Comparison of ENCODE assay signal across 9 cellular contexts in genomic region chr11:130118636-130119387, GRCh38. TPM values are rescaled to one million over a fixed set of nuclear protein-coding genes. Genes with fewer than 3 reads are reported as not detected.
DNase-seq lines count a peak whose midpoint lies in the region; ATAC-seq, FAIRE-seq and TF ChIP-seq lines count a peak whose summit lies in the region.
"Had no signal": no experiment of that assay in that cellular context is flagged by ENCODE, and none has a peak within 500 bp of the region (broad histone marks: within the 10 kb centered on the region; RNA-seq: fewer than 3 reads in every experiment).

No MANE protein-coding gene starts in this region.

- no peaks in the 10 kb centered on the region for H3K79me2 ChIP-seq in GM12878 (ENCODE audit: control insufficient read depth, insufficient read depth, low read length)

- DNase-seq in GM12865 (ENCODE audit: low read depth) (peak; percentile 52), GM12878 (ENCODE audit: low read depth, low spot score) (peak; percentile 38), RWPE1 (ENCODE audit: low spot score) (no peak), epidermal melanocyte (ENCODE audit: insufficient read length, low spot score) (no peak), cerebellar cortex (ENCODE audit: low spot score) (no peak), KBM-7 (no peak)

- POLR2A ChIA-PET in GM12878 (lab: Charles Lee) (interaction anchor here (1.0 to 2.0 kb wide), 2 partner anchors 12 to 33 kb away, joined by 3 to 5 read pairs; no protein-coding TSS in a partner anchor), RWPE1 (lab: Yijun Ruan, JAX; ENCODE audit: low non-redundant PET) (no interaction called here)

- H3K27ac ChIP-seq in GM12878 (ENCODE audit: control insufficient read depth, insufficient read depth), result peak overlapping the region; percentile 40; the same call in 1 of the 2 replicates
- no peak overlapping the region for H3K27ac ChIP-seq in RWPE1
- H3K27ac ChIP-seq: epithelial cell of prostate had no signal

- BruUV-seq in GM12878 (replicated peaks; lab: Mats Ljungman, UMichigan), result no TSS peak

- WGBS in GM12878 (ENCODE audit: insufficient coverage, insufficient replicate concordance, low lambda C conversion rate, missing lambda C conversion rate), result 31% methylated on average over 9 of the region's 9 CpGs

- no peak for TF ChIP-seq CTCF in GM12865 (IDR thresholded peaks at IDR 0.05; ENCODE audit: insufficient read depth, low read depth, low read length, missing control alignments)
- TF ChIP-seq CTCF in GM12878 (IDR thresholded peaks at IDR 0.05 in 2 of 3, conservative IDR thresholded peaks at IDR 0.05 in 1 of 3; ENCODE audit: control insufficient read depth in 2 of 3, extremely low read depth in 1 of 3, insufficient read depth in 1 of 3, low read depth in 3 of 3, low read length in 3 of 3), result no peak
- no peak for TF ChIP-seq CTCF in RWPE1 (conservative IDR thresholded peaks at IDR 0.05; ENCODE audit: low read depth)

- H3K9ac ChIP-seq in GM12878 (ENCODE audit: control insufficient read depth, insufficient read depth, low read length), result no peak overlapping the region

- peaks cover 0 to 2% of the 10 kb centered on the region in 2 experiments; a peak in 1 of 4 replicates for H3K36me3 ChIP-seq in GM12878 (ENCODE audit: control insufficient read depth in 2 of 2, insufficient read depth in 2 of 2, low read length in 1 of 2)

- H3K4me3 ChIP-seq in GM12865 (ENCODE audit: low read depth, low read length), result no peak overlapping the region
- peak overlapping the region; percentile 29; the same call in 1 of the 2 replicates for H3K4me3 ChIP-seq in GM12878

- H3K4me1 ChIP-seq in GM12878 (ENCODE audit: control insufficient read depth, insufficient read depth, low read length), result peaks cover 20% of the 10 kb centered on the region

- intact Hi-C loops in GM12878 (cut with micrococcal nuclease; ENCODE audit: unreplicated experiment), result loop anchor here (5.0 kb wide), 1 partner anchor 117 kb away; the partner anchor contains the start of gene PRDM10

- TF ChIP-seq RAD21 in GM12878 (IDR thresholded peaks at IDR 0.05; ENCODE audit: insufficient read depth, low read depth, low read length), result no peak

- ATAC-seq in GM21381 (IDR thresholded peaks at IDR 0.05; ENCODE audit: unreplicated experiment) (peak; percentile 55), HG03558 (IDR thresholded peaks at IDR 0.05; ENCODE audit: extremely low read depth, unreplicated experiment) (peak; percentile 41), GM12878 (peak; percentile 79)

- no peaks in the 10 kb centered on the region for H3K27me3 ChIP-seq in GM12878 (replicated peaks in 1 of 2; ENCODE audit: control insufficient read depth in 2 of 2, insufficient read depth in 2 of 2, low read length in 1 of 2)

- peak overlapping the region; percentile 95 for H3K4me2 ChIP-seq in GM12878 (ENCODE audit: control insufficient read depth, insufficient read depth)

- TF ChIP-seq POLR2A in GM12878 (IDR thresholded peaks at IDR 0.05; ENCODE audit: low read depth, low read length), result no peak

- no peaks in the 10 kb centered on the region for H3K9me3 ChIP-seq in GM12878 (replicated peaks; ENCODE audit: control insufficient read depth, insufficient read depth, low read length)

- peak; percentile 31 for FAIRE-seq in GM12878 (lab: Jason Lieb, UNC)

- RAD21 ChIA-PET in GM12878 (lab: Charles Lee; ENCODE audit: unreplicated experiment), result interaction anchor here (1.2 to 2.4 kb wide), 4 partner anchors 8 to 115 kb away, joined by 4 to 20 read pairs (median 6); partner anchors contain the start of gene PRDM10

- peak overlapping the region; percentile 19; the same call in 1 of the 2 replicates for H2AFZ ChIP-seq in GM12878 (ENCODE audit: control insufficient read depth, low read depth, low read length)

- TF ChIP-seq EP300 in GM12878 (IDR thresholded peaks at IDR 0.05; ENCODE audit: borderline replicate concordance in 1 of 2, control insufficient read depth in 1 of 2, low read depth in 2 of 2, low read length in 2 of 2), result no peak

- H4K20me1 ChIP-seq in GM12878 (ENCODE audit: control insufficient read depth, insufficient read depth), result no peaks in the 10 kb centered on the region

- SMC1A ChIA-PET in GM12878 (lab: Charles Lee; ENCODE audit: uncharacterized antibody, unreplicated experiment), result interaction anchor here (0.7 to 6.3 kb wide), 10 partner anchors 8 to 193 kb away, joined by 3 to 48 read pairs (median 3); no protein-coding TSS in a partner anchor

- in situ Hi-C loops in GM12878 (cut with MboI), result no loop called here
- in situ Hi-C loops in KBM-7 (cut with MboI; ENCODE audit: low pct_unique_long_range_greater_than_20kb, low sequenced_read_pairs), result no loop called here

- CTCF ChIA-PET in GM12878 (lab: Yijun Ruan, JAX), result interaction anchor here (0.7 to 3.6 kb wide), 7 partner anchors 12 to 196 kb away, joined by 3 to 46 read pairs (median 4); no protein-coding TSS in a partner anchor
- CTCF ChIA-PET in RWPE1 (lab: Yijun Ruan, JAX), result interaction anchor here (0.6 kb wide), 1 partner anchor 196 kb away, joined by 3 read pairs; no protein-coding TSS in a partner anchor

TF ChIP-seq in GM12878, 131 proteins besides CTCF, POLR2A, EP300 and RAD21 (continues in another document):
- no peak for TF ChIP-seq HDAC2 (IDR thresholded peaks at IDR 0.05)
- TF ChIP-seq TCF3 (IDR thresholded peaks at IDR 0.05; ENCODE audit: borderline replicate concordance, insufficient read depth, low read depth, low read length), result 0 out of 2 replicates have a peak, but pooled peaks have one; percentile 27
- no peak for TF ChIP-seq SREBF2 (IDR thresholded peaks at IDR 0.05; ENCODE audit: low read length)
- no peak for TF ChIP-seq REST (IDR thresholded peaks at IDR 0.05; ENCODE audit: low read depth, low read length)
- peak in 1 of 2 experiments; percentile 87; a peak in 2 of 4 replicates for TF ChIP-seq ETV6 (conservative IDR thresholded peaks at IDR 0.05 in 1 of 2, IDR thresholded peaks at IDR 0.05 in 1 of 2; ENCODE audit: borderline replicate concordance in 1 of 2, low read depth in 1 of 2)
- TF ChIP-seq EED (IDR thresholded peaks at IDR 0.05; ENCODE audit: low read depth), result peak; percentile 62; the same call in 1 of the 2 replicates

RNA-seq across cellular contexts. Expression of gene ST14, which starts 40.8 kb away (rescaled TPM):
- 12.9 and 13.5 TPM in 2 replicates for total RNA-seq in GM12878 (2013; cell fraction: nucleolus; rRNA removed)
- 0.65 and 2.2 TPM in 2 replicates for total RNA-seq in GM12878 (2014; rRNA removed)
- 0.41 and 0.45 TPM in 2 replicates for total RNA-seq in GM12878 (2014; rRNA removed; fragmentation: Illumina TruSeq; extraction: Trizol)
- 1.4 and 1.6 TPM in 2 replicates for total RNA-seq in GM12878 (2021)
- polyA plus RNA-seq in GM12878 (2011; ENCODE audit: low read depth), result 1.3 TPM
- 1.6 and 3.9 TPM in 2 replicates for polyA plus RNA-seq in GM12878 (2011; rRNA removed)
- 6.1 and 7.0 TPM in 2 replicates for polyA plus RNA-seq in GM12878 (2011; cell fraction: cytosol; rRNA removed)
- 6.8 and 6.9 TPM in 2 replicates for polyA plus RNA-seq in GM12878 (2011; cell fraction: nucleus; rRNA removed)
- polyA plus RNA-seq in GM12878 (2012), result 2.7 and 3.6 TPM in 2 replicates
- polyA plus RNA-seq in GM12878 (2014; fragmentation: Illumina TruSeq; extraction: Trizol), result 0.22 and 0.73 TPM in 2 replicates
- under 1 TPM in 1 of 2 experiments, not detected in 1; 0.02 TPM for polyA plus RNA-seq in GM12878 (2014; fragmentation: Nextera tagmentation; extraction: Ambion mirVana)
- 0.72 and 0.74 TPM in 2 replicates for polyA plus RNA-seq in GM12878 (2014; rRNA removed)
- under 1 TPM in 1 of 2 experiments, not detected in 1; 0.50 TPM for polyA plus RNA-seq in GM12878 (2016; fragmentation: Nextera tagmentation; extraction: Ambion mirVana)
- polyA minus RNA-seq in GM12878 (2011; rRNA and poly(A)+ RNA removed), result 3.9 and 6.6 TPM in 2 replicates
- polyA minus RNA-seq in GM12878 (2011; cell fraction: cytosol; rRNA and poly(A)+ RNA removed), result 3.3 and 4.4 TPM in 2 replicates
- 1.9 and 5.2 TPM in 2 replicates for polyA minus RNA-seq in GM12878 (2011; cell fraction: nucleus; rRNA and poly(A)+ RNA removed)

RNA-seq across cellular contexts. Expression of gene APLP2, which starts 49.1 kb away (rescaled TPM):
- total RNA-seq in GM12878 (2013; cell fraction: nucleolus; rRNA removed), result 21.8 and 22.1 TPM in 2 replicates
- total RNA-seq in GM12878 (2014; rRNA removed) (17.7 and 18.2 TPM in 2 replicates), GM12878 (2014; rRNA removed; fragmentation: Illumina TruSeq; extraction: Trizol) (15.9 and 17.1 TPM in 2 replicates), GM12878 (2021) (23.7 and 28.1 TPM in 2 replicates)
- polyA plus RNA-seq in GM12878 (2011; ENCODE audit: low read depth), result 14.5 TPM
- polyA plus RNA-seq in GM12878 (2011; rRNA removed) (33.7 and 38.8 TPM in 2 replicates), GM12878 (2014; fragmentation: Illumina TruSeq; extraction: Trizol) (22.4 and 24.2 TPM in 2 replicates), GM12878 (2014; fragmentation: Nextera tagmentation; extraction: Ambion mirVana) (1 to 10 TPM; 2.3 to 4.6 TPM), GM12878 (2014; rRNA removed) (18.3 and 18.5 TPM in 2 replicates), GM12878 (2016; fragmentation: Nextera tagmentation; extraction: Ambion mirVana) (10 to 100 TPM; 28.2 to 29.3 TPM)
- polyA plus RNA-seq in GM12878 (2011; cell fraction: cytosol; rRNA removed), result 19.2 and 22.2 TPM in 2 replicates
- polyA plus RNA-seq in GM12878 (2011; cell fraction: nucleus; rRNA removed), result 20.6 and 26.6 TPM in 2 replicates
- 18.2 and 20.6 TPM in 2 replicates for polyA plus RNA-seq in GM12878 (2012)
- 18.9 and 41.3 TPM in 2 replicates for polyA minus RNA-seq in GM12878 (2011; rRNA and poly(A)+ RNA removed)
- 6.7 and 7.9 TPM in 2 replicates for polyA minus RNA-seq in GM12878 (2011; cell fraction: cytosol; rRNA and poly(A)+ RNA removed)
- polyA minus RNA-seq in GM12878 (2011; cell fraction: nucleus; rRNA and poly(A)+ RNA removed), result 5.7 and 8.2 TPM in 2 replicates

Comparison
In these comparisons a context has a peak if more than half of its experiments do, and no peak if none do; other contexts are left out.
1. DNase-seq: peak in GM12865 (single experiment) and GM12878 (single experiment); none in RWPE1 (single experiment), epidermal melanocyte (single experiment), cerebellar cortex (single experiment) and KBM-7 (single experiment).
2. Peak in every context shown above with its lines, with median percentiles within 50 percentile points of each other: ATAC-seq.